ENCODE assay signal across 9 cellular contexts in genomic region chr9:85716031-85716877, GRCh38. TPM values are rescaled to one million over a fixed set of nuclear protein-coding genes. Genes with fewer than 3 reads are reported as not detected.
DNase-seq lines count a peak whose midpoint lies in the region; ATAC-seq and TF ChIP-seq lines count a peak whose summit lies in the region.
"Had no signal": no experiment of that assay in that cellular context is flagged by ENCODE, and none has a peak within 500 bp of the region (broad histone marks: within the 10 kb centered on the region; RNA-seq: fewer than 3 reads in every experiment).

No MANE protein-coding gene starts in this region.

- no peaks in the 10 kb centered on the region for H3K9me3 ChIP-seq in mucosa of descending colon

- H3K4me1 ChIP-seq in mucosa of descending colon (ENCODE audit: low read depth): no peaks in the 10 kb centered on the region

- H3K4me3 ChIP-seq in mucosa of descending colon: no peak overlapping the region

- peaks cover 17% of the 10 kb centered on the region for H3K9me3 Mint-ChIP-seq in T-helper 2 cell treated with Interferon-gamma antibody and Interleukin-4, amounts not matched to agents 5 μg/mL and 100 μg/mL, for 36 hours
- no peaks in the 10 kb centered on the region for H3K9me3 Mint-ChIP-seq in stimulated activated effector memory CD8-positive, alpha-beta T cell treated with anti-CD3 and anti-CD28 coated beads, Interleukin-12 subunit alpha, Interleukin-12 subunit beta, amount 100 ng/mL, for 72 hours

- DNase-seq in ACHN (peak; percentile 9), mucosa of descending colon (no peak), cerebellar nuclear complex (lab: John Stamatoyannopoulos, UW) (no peak)
- no peak for DNase-seq in T-helper 2 cell treated with Interferon-gamma antibody and Interleukin-4, amounts not matched to agents 5 μg/mL and 100 μg/mL, for 36 hours (ENCODE audit: low spot score)
- no peak for DNase-seq in stimulated activated effector memory CD8-positive, alpha-beta T cell treated with anti-CD3 and anti-CD28 coated beads, Interleukin-12 subunit alpha, Interleukin-12 subunit beta, amount 100 ng/mL, for 72 hours (ENCODE audit: low spot score in 2 of 2)
- DNase-seq in activated CD4-positive, alpha-beta T cell treated with anti-CD3 and anti-CD28 coated beads for 1 hour: no peak
- DNase-seq: activated naive CD8-positive, alpha-beta T cell treated with anti-CD3 and anti-CD28 coated beads, Interleukin-2, amount 10 ng/mL, durations not matched to agents 7 days and 5 days had no signal

- no peak for TF ChIP-seq CTCF in mucosa of descending colon (IDR thresholded peaks at IDR 0.05)

- H3K4me1 Mint-ChIP-seq in T-helper 2 cell treated with Interferon-gamma antibody and Interleukin-4, amounts not matched to agents 5 μg/mL and 100 μg/mL, for 36 hours (ENCODE audit: low read depth): peaks cover 22% of the 10 kb centered on the region
- peaks cover 43% of the 10 kb centered on the region for H3K4me1 Mint-ChIP-seq in stimulated activated effector memory CD8-positive, alpha-beta T cell treated with anti-CD3 and anti-CD28 coated beads, Interleukin-12 subunit alpha, Interleukin-12 subunit beta, amount 100 ng/mL, for 72 hours

- H3K36me3 ChIP-seq in mucosa of descending colon (ENCODE audit: low read depth): no peaks in the 10 kb centered on the region

- peak overlapping the region; percentile 9 for H3K27ac Mint-ChIP-seq in T-helper 2 cell treated with Interferon-gamma antibody and Interleukin-4, amounts not matched to agents 5 μg/mL and 100 μg/mL, for 36 hours
- H3K27ac Mint-ChIP-seq in stimulated activated effector memory CD8-positive, alpha-beta T cell treated with anti-CD3 and anti-CD28 coated beads, Interleukin-12 subunit alpha, Interleukin-12 subunit beta, amount 100 ng/mL, for 72 hours: peak overlapping the region; percentile 26
- H3K27ac Mint-ChIP-seq: activated naive CD8-positive, alpha-beta T cell treated with anti-CD3 and anti-CD28 coated beads, Interleukin-2, amount 10 ng/mL, durations not matched to agents 7 days and 5 days had no signal

- in situ Hi-C loops in ACHN (cut with HindIII; ENCODE audit: low pct_ligation_motif_present, low pct_unique_long_range_greater_than_20kb, low sequenced_read_pairs): no loop called here

- no peak overlapping the region for H3K4me3 Mint-ChIP-seq in T-helper 2 cell treated with Interferon-gamma antibody and Interleukin-4, amounts not matched to agents 5 μg/mL and 100 μg/mL, for 36 hours
- peak overlapping the region; percentile 26 for H3K4me3 Mint-ChIP-seq in stimulated activated effector memory CD8-positive, alpha-beta T cell treated with anti-CD3 and anti-CD28 coated beads, Interleukin-12 subunit alpha, Interleukin-12 subunit beta, amount 100 ng/mL, for 72 hours
- H3K4me3 Mint-ChIP-seq: activated naive CD8-positive, alpha-beta T cell treated with anti-CD3 and anti-CD28 coated beads, Interleukin-2, amount 10 ng/mL, durations not matched to agents 7 days and 5 days had no signal

- peaks cover 17% of the 10 kb centered on the region for H3K36me3 Mint-ChIP-seq in T-helper 2 cell treated with Interferon-gamma antibody and Interleukin-4, amounts not matched to agents 5 μg/mL and 100 μg/mL, for 36 hours (ENCODE audit: low read depth)
- peaks cover 6% of the 10 kb centered on the region for H3K36me3 Mint-ChIP-seq in stimulated activated effector memory CD8-positive, alpha-beta T cell treated with anti-CD3 and anti-CD28 coated beads, Interleukin-12 subunit alpha, Interleukin-12 subunit beta, amount 100 ng/mL, for 72 hours

- H3K27me3 Mint-ChIP-seq in T-helper 2 cell treated with Interferon-gamma antibody and Interleukin-4, amounts not matched to agents 5 μg/mL and 100 μg/mL, for 36 hours (ENCODE audit: low read depth): no peaks in the 10 kb centered on the region
- H3K27me3 Mint-ChIP-seq: activated naive CD8-positive, alpha-beta T cell treated with anti-CD3 and anti-CD28 coated beads, Interleukin-2, amount 10 ng/mL, durations not matched to agents 7 days and 5 days had no signal

- intact Hi-C loops in mucosa of descending colon (cut with DNase I, micrococcal nuclease): no loop called here

- peak; percentile 79 for ATAC-seq in GM18867 (IDR thresholded peaks at IDR 0.05; ENCODE audit: unreplicated experiment)
- ATAC-seq in HG03039 (IDR thresholded peaks at IDR 0.05; ENCODE audit: unreplicated experiment): peak; percentile 63
- peak; percentile 81 for ATAC-seq in stimulated activated effector memory CD8-positive, alpha-beta T cell treated with anti-CD3 and anti-CD28 coated beads, Interleukin-12 subunit alpha, Interleukin-12 subunit beta, amount 100 ng/mL, for 72 hours
- ATAC-seq in mucosa of descending colon: no peak

RNA-seq across cellular contexts. Expression of gene AGTPBP1, which starts 25.5 kb away (rescaled TPM):
- total RNA-seq in mucosa of descending colon: 10 to 100 TPM; 11.7 to 17.9 (median 15.9) TPM
